16 cellular contexts compared by ENCODE assay signal in genomic region chr2:119929537-119929936, GRCh38.
DNase-seq lines count a peak whose midpoint lies in the region; ATAC-seq lines count a peak whose summit lies in the region.
"Had no signal": no experiment of that assay in that cellular context is flagged by ENCODE, and none has a peak within 500 bp of the region (broad histone marks: within the 10 kb centered on the region; RNA-seq: fewer than 3 reads in every experiment).

No MANE protein-coding gene starts in this region.

- H3K36me3 Mint-ChIP-seq in T-helper 17 cell (ENCODE audit: low read depth), result peaks cover 5% of the 10 kb centered on the region
- H3K36me3 Mint-ChIP-seq in central memory CD8-positive, alpha-beta T cell (ENCODE audit: insufficient read depth), result peaks cover 26% of the 10 kb centered on the region

- peak overlapping the region; percentile 81 for H3K4me3 Mint-ChIP-seq in T-helper 17 cell
- H3K4me3 Mint-ChIP-seq in central memory CD8-positive, alpha-beta T cell, result peak overlapping the region; percentile 74

- H3K27ac Mint-ChIP-seq in T-helper 17 cell, result peak overlapping the region; percentile 97
- peak overlapping the region; percentile 97 for H3K27ac Mint-ChIP-seq in central memory CD8-positive, alpha-beta T cell (ENCODE audit: low read depth)

- DNase-seq in activated T-cell treated with anti-CD3 and anti-CD28 coated beads for 4 hours (peak; percentile 11), T-helper 17 cell (no peak), SKM-1 treated with dmso at 0.1 percent for 144 hours (lab: John Stamatoyannopoulos, UW; ENCODE audit: unreplicated experiment) (no peak), ureter (ENCODE audit: low spot score) (no peak)
- no peak for DNase-seq in activated T-cell treated with anti-CD3 and anti-CD28 coated beads, Interleukin-2, amount 50 U/mL, for 48 hours
- DNase-seq in central memory CD8-positive, alpha-beta T cell (ENCODE audit: low spot score in 2 of 2), result peak in 1 of 2 donors; percentile 18
- peak; percentile 6 for DNase-seq in stimulated activated CD8-positive, alpha-beta memory T cell treated with anti-CD3 and anti-CD28 coated beads, Interleukin-15, amount 100 ng/mL, for 1 hour (ENCODE audit: low read depth)
- DNase-seq: IMR-90, mesendoderm, NCI-H1694, NCI-H510A, occipital lobe, transverse colon had no signal

- peak; percentile 93 for ATAC-seq in T-helper 17 cell
- peak; percentile 96 for ATAC-seq in central memory CD8-positive, alpha-beta T cell (replicated peaks; ENCODE audit: extremely low read depth, poor library complexity, severe bottlenecking)
- ATAC-seq in HG03045 (IDR thresholded peaks at IDR 0.05; ENCODE audit: unreplicated experiment), result no peak
- ATAC-seq: GM12878 had no signal

- peaks cover 34% of the 10 kb centered on the region for H3K4me1 Mint-ChIP-seq in T-helper 17 cell
- H3K4me1 Mint-ChIP-seq in central memory CD8-positive, alpha-beta T cell, result peaks cover 44% of the 10 kb centered on the region

- H3K9me3 Mint-ChIP-seq in central memory CD8-positive, alpha-beta T cell, result no peaks in the 10 kb centered on the region

- H3K27me3 Mint-ChIP-seq in T-helper 17 cell, result no peaks in the 10 kb centered on the region
- no peaks in the 10 kb centered on the region for H3K27me3 Mint-ChIP-seq in central memory CD8-positive, alpha-beta T cell

- no peaks in the 10 kb centered on the region for H3K9me3 ChIP-seq in T-helper 17 cell (ENCODE audit: control insufficient read depth, low read length, poor library complexity, severe bottlenecking)
- H3K9me3 ChIP-seq: breast epithelium, transverse colon had no signal

Comparison
In these comparisons a context has a peak if more than half of its experiments do, and no peak if none do; other contexts are left out.
1. DNase-seq: peak in activated T-cell treated with anti-CD3 and anti-CD28 coated beads for 4 hours (single experiment) and stimulated activated CD8-positive, alpha-beta memory T cell treated with anti-CD3 and anti-CD28 coated beads, Interleukin-15, amount 100 ng/mL, for 1 hour (single experiment); none in activated T-cell treated with anti-CD3 and anti-CD28 coated beads, Interleukin-2, amount 50 U/mL, for 48 hours (0 of 2), T-helper 17 cell (0 of 3), SKM-1 treated with dmso at 0.1 percent for 144 hours (single experiment) and ureter (single experiment).